Comparison of ENCODE assay signal across 10 cellular contexts in the genomic region with DNA sequence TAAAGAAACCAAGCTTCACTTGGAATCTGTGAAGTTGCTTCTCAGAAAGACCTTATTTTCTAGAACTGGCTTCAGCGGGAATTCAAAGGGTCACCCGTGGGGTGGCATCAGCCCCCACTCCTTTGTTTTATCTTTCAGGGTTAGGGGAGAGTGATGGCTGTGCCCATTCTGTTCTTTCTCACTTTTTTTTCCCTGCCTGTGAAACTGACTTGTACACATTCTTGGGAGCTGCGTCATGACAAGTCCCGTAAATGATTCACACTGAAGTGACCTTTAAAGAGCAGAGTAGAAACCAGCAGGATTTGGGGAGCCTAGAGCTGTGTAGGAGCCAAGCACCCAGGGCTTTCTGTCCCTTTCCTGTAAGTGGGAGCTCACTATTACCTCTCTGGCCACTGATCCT. TPM values are rescaled to one million over a fixed set of nuclear protein-coding genes. Genes with fewer than 3 reads are reported as not detected.
DNase-seq lines count a peak whose midpoint lies in the region; ATAC-seq, FAIRE-seq and TF ChIP-seq lines count a peak whose summit lies in the region.
"Had no signal": no experiment of that assay in that cellular context is flagged by ENCODE, and none has a peak within 500 bp of the region (broad histone marks: within the 10 kb centered on the region; RNA-seq: fewer than 3 reads in every experiment).

No MANE protein-coding gene starts in this region.

- peak; percentile 97 for FAIRE-seq in G401.6 (lab: Jason Lieb, UNC)
- FAIRE-seq in GM12892 (lab: Jason Lieb, UNC): no peak
- FAIRE-seq: GM18507 had no signal

- intact Hi-C loops in right cardiac atrium (cut with DNase I): loop anchor here in 3 of 4 donors (5.0 to 10.0 kb wide), 2 partner anchors 61 to 63 kb away; a partner anchor contains a TSS
- intact Hi-C loops in sigmoid colon (cut with DNase I): loop anchor here (1.0 kb wide), 1 partner anchor 62 kb away; no protein-coding TSS in a partner anchor

- H3K4me1 ChIP-seq in right cardiac atrium (ENCODE audit: control insufficient read depth, insufficient read depth, low read length): peaks cover 17% of the 10 kb centered on the region
- H3K4me1 ChIP-seq in sigmoid colon: peaks cover 0 to 75% (median 60%) of the 10 kb centered on the region in 4 donors
- peaks cover 41% of the 10 kb centered on the region for H3K4me1 ChIP-seq in HAP-1

- H3K4me3 ChIP-seq in right cardiac atrium (ENCODE audit: low read length) (no peak overlapping the region), sigmoid colon (peak overlapping the region in 3 of 4 donors; percentile 18 to 28 (median 25)), HAP-1 (no peak overlapping the region)

- peak overlapping the region; percentile 43 for H3K27ac ChIP-seq in right cardiac atrium (ENCODE audit: low read length)
- peak overlapping the region; percentile 86 to 92 (median 90) for H3K27ac ChIP-seq in sigmoid colon

- in situ Hi-C loops in HAP-1 (cut with MboI; ENCODE audit: low sequenced_read_pairs): no loop called here

- H3K9me3 ChIP-seq in right cardiac atrium (ENCODE audit: control insufficient read depth, low read length) (no peaks in the 10 kb centered on the region), sigmoid colon (no peaks in the 10 kb centered on the region), HAP-1 (no peaks in the 10 kb centered on the region)

- H3K27me3 ChIP-seq in right cardiac atrium (ENCODE audit: control insufficient read depth, insufficient read depth): no peaks in the 10 kb centered on the region
- no peaks in the 10 kb centered on the region for H3K27me3 ChIP-seq in sigmoid colon
- no peaks in the 10 kb centered on the region for H3K27me3 ChIP-seq in HAP-1 (ENCODE audit: low read depth)

- TF ChIP-seq EP300 in sigmoid colon (IDR thresholded peaks at IDR 0.05): peak in 3 of 4 donors; percentile 89 to 94 (median 92)

- 20% methylated on average over 4 of the region's 4 CpGs for WGBS in right cardiac atrium
- WGBS in sigmoid colon, 2 donors: 63 to 64% methylated on average over 4 of the region's 4 CpGs

- H3K36me3 ChIP-seq in sigmoid colon: no peaks in the 10 kb centered on the region
- H3K36me3 ChIP-seq in HAP-1 (replicated peaks): no peaks in the 10 kb centered on the region

- DNase-seq in amniotic epithelial cell (ENCODE audit: low read depth) (peak; percentile 94), right cardiac atrium (peak in 1 of 3 donors; percentile 59), sigmoid colon (peak; percentile 88), HAP-1 (ENCODE audit: low spot score in 2 of 2) (no peak), GM12892 (ENCODE audit: insufficient read length) (no peak)
- DNase-seq: SIG-M5 had no signal

- TF ChIP-seq CTCF in sigmoid colon (IDR thresholded peaks at IDR 0.05): no peak

- peak in 1 of 2 donors; percentile 37 for TF ChIP-seq POLR2A in sigmoid colon (IDR thresholded peaks at IDR 0.05)
- no peak for TF ChIP-seq POLR2A in GM12892 (IDR thresholded peaks at IDR 0.05; ENCODE audit: low read depth, low read length)

- ATAC-seq in right cardiac atrium: peak; percentile 86 to 94
- no peak for ATAC-seq in GM18511 (IDR thresholded peaks at IDR 0.05; ENCODE audit: unreplicated experiment)
- no peak for ATAC-seq in GM21360 (IDR thresholded peaks at IDR 0.05; ENCODE audit: unreplicated experiment)

RNA-seq across cellular contexts. Expression of a gene that starts 43.8 kb away (rescaled TPM):
- 1 to 10 TPM; 4.4 to 6.5 (median 5.6) TPM for total RNA-seq in right cardiac atrium
- polyA plus RNA-seq in right cardiac atrium: 2.2 TPM
- total RNA-seq in sigmoid colon: 1 to 10 TPM; 1.2 to 4.7 (median 2.2) TPM
- polyA plus RNA-seq in sigmoid colon: 10 to 100 TPM; 12.5 to 28.5 (median 18.6) TPM
- not detected for polyA plus RNA-seq in GM12892 (2012; ENCODE audit: missing spikeins)

Comparison
In these comparisons a context has a peak if more than half of its experiments do, and no peak if none do; other contexts are left out.
1. DNase-seq: peak in amniotic epithelial cell (single experiment) and sigmoid colon (single experiment); none in HAP-1 (0 of 2) and GM12892 (single experiment).
2. ATAC-seq: peak in right cardiac atrium (2 of 2); none in GM18511 (single experiment) and GM21360 (single experiment).
3. H3K4me3 ChIP-seq: peak in sigmoid colon (3 of 4); none in right cardiac atrium (single experiment) and HAP-1 (single experiment).